In the genomic region with DNA sequence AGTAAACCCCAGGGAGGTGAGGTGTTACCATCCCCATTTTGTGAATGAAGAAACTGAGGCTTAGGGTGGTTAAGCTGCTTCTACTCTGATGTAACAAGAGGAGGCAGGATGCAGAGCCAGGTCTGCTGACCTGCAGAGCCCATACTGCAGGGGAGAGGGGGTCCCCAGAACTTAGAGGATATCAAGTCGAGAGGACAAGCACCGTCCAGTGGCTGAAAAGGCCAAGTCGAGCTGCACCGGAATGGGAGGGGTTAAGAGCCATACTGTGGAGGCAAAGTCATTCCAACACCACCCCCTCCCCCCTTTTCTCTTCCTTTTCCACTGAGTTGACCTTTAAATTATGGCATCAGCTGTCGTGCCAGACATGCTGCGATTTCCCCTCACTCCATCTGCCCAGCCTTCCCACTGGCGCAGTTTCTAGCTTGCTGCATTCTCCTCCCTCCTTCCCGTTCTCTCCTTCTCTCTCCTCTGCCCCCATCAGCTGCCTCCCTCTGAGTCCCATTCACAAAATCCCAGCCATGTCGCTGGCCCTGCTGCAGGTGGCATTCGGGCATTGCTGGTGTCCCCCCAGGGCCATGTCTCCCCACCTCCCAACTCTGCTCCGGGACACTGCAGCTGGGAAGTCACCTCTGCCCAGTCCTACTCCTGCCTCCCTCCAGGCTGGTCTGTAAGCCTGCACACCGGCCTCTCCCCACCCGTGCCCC, we compare ENCODE assay signal across 15 cellular contexts.
"Had no signal": no experiment of that assay in that cellular context is flagged by ENCODE, and none has a peak within 500 bp of the region (broad histone marks: within the 10 kb centered on the region; RNA-seq: fewer than 3 reads in every experiment).

No MANE protein-coding gene starts in this region.

- H3K4me3 ChIP-seq: adrenal gland, right atrium auricular region, smooth muscle cell, tibial nerve, vagina had no signal

- ATAC-seq: activated CD8-positive, alpha-beta T cell treated with anti-CD3 and anti-CD28 coated beads for 36 hours; esophagus mucosa; left colon; stimulated activated effector memory CD8-positive, alpha-beta T cell treated with anti-CD3 and anti-CD28 coated beads, Interleukin-12 subunit alpha, Interleukin-12 subunit beta, amount 100 ng/mL, for 72 hours had no signal

- H3K4me2 ChIP-seq: smooth muscle cell had no signal

- H3K27ac ChIP-seq: adrenal gland, parathyroid adenoma, right atrium auricular region, tibial nerve, vagina had no signal

- H3K9me3 ChIP-seq: adrenal gland, right atrium auricular region, tibial nerve, vagina had no signal

- H3K4me1 ChIP-seq: adrenal gland, parathyroid adenoma had no signal

- H3K9ac ChIP-seq: parathyroid adenoma had no signal

- H2AFZ ChIP-seq: parathyroid adenoma had no signal

- H3K27me3 ChIP-seq: adrenal gland, right atrium auricular region, tibial nerve, vagina had no signal

- DNase-seq: activated CD4-positive, alpha-beta T cell treated with anti-CD3 and anti-CD28 coated beads for 4 hours; activated CD8-positive, alpha-beta T cell treated with anti-CD3 and anti-CD28 coated beads for 36 hours; activated naive CD4-positive, alpha-beta T cell treated with anti-CD3 and anti-CD28 coated beads, Interleukin-2, amount 50 U/mL, for 16 hours; adrenal gland; dermis blood vessel endothelial cell; glutamatergic neuron; left colon; T-helper 1 cell had no signal

- H3K36me3 ChIP-seq: adrenal gland, right atrium auricular region, tibial nerve, vagina had no signal
